17 cellular contexts compared by ENCODE assay signal in genomic region chr3:114721864-114722263, GRCh38.
DNase-seq lines count a peak whose midpoint lies in the region; ATAC-seq and TF ChIP-seq lines count a peak whose summit lies in the region.
"Had no signal": no experiment of that assay in that cellular context is flagged by ENCODE, and none has a peak within 500 bp of the region (broad histone marks: within the 10 kb centered on the region; RNA-seq: fewer than 3 reads in every experiment).

No MANE protein-coding gene starts in this region.

- no peak overlapping the region for H3K27ac ChIP-seq in CD8-positive, alpha-beta memory T cell (ENCODE audit: low read depth, low read length)
- no peak overlapping the region for H3K27ac ChIP-seq in ovary
- H3K27ac ChIP-seq in GM23338 (ENCODE audit: low read depth) = no peak overlapping the region

- H3K36me3 ChIP-seq in CD8-positive, alpha-beta memory T cell (ENCODE audit: insufficient read depth, low read length) = no peaks in the 10 kb centered on the region
- no peaks in the 10 kb centered on the region for H3K36me3 ChIP-seq in ovary
- no peaks in the 10 kb centered on the region for H3K36me3 ChIP-seq in GM23338 (ENCODE audit: insufficient read depth)

- H3K4me2 ChIP-seq in GM23338 = no peak overlapping the region

- no peaks in the 10 kb centered on the region for H3K9me3 Mint-ChIP-seq in CD8-positive, alpha-beta memory T cell
- H3K9me3 Mint-ChIP-seq in GM23338 = no peaks in the 10 kb centered on the region
- H3K9me3 Mint-ChIP-seq: dendritic cell treated with granulocyte-macrophage colony-stimulating factor and Interleukin-4, amounts not matched to agents 40 ng/mL and 50 ng/mL, for 4 days had no signal

- no peaks in the 10 kb centered on the region for H3F3A ChIP-seq in GM23338 (replicated peaks; ENCODE audit: low read depth)

- no peaks in the 10 kb centered on the region for H3K9me3 ChIP-seq in CD8-positive, alpha-beta memory T cell (ENCODE audit: low read length)
- no peaks in the 10 kb centered on the region for H3K9me3 ChIP-seq in ovary

- peak overlapping the region in 4 of 7 donors; percentile 2 to 37 (median 14) for H3K4me3 Mint-ChIP-seq in CD8-positive, alpha-beta memory T cell
- H3K4me3 Mint-ChIP-seq in GM23338 = no peak overlapping the region
- H3K4me3 Mint-ChIP-seq: dendritic cell treated with granulocyte-macrophage colony-stimulating factor and Interleukin-4, amounts not matched to agents 40 ng/mL and 50 ng/mL, for 4 days had no signal

- TF ChIP-seq POLR2A in ovary (IDR thresholded peaks at IDR 0.05) = no peak

- H4K20me1 ChIP-seq in GM23338 (replicated peaks; ENCODE audit: insufficient read depth) = no peaks in the 10 kb centered on the region

- CTCF ChIA-PET in CD8-positive, alpha-beta memory T cell (lab: Charles Lee) = no interaction called here

- no peaks in the 10 kb centered on the region for H3K27me3 Mint-ChIP-seq in CD8-positive, alpha-beta memory T cell
- no peaks in the 10 kb centered on the region for H3K27me3 Mint-ChIP-seq in GM23338 (ENCODE audit: insufficient read depth, low read depth, poor library complexity)
- H3K27me3 Mint-ChIP-seq: dendritic cell treated with granulocyte-macrophage colony-stimulating factor and Interleukin-4, amounts not matched to agents 40 ng/mL and 50 ng/mL, for 4 days; progenitor cell of endocrine pancreas had no signal

- WGBS in ovary, 3 donors = 95 to 98% (median 97%) methylated on average over 2 of the region's 2 CpGs

- TF ChIP-seq EP300 in ovary (IDR thresholded peaks at IDR 0.05) = no peak

- H3K27me3 ChIP-seq in CD8-positive, alpha-beta memory T cell (ENCODE audit: insufficient read depth, low read length, poor library complexity, severe bottlenecking) = no peaks in the 10 kb centered on the region
- H3K27me3 ChIP-seq in ovary = no peaks in the 10 kb centered on the region
- no peaks in the 10 kb centered on the region for H3K27me3 ChIP-seq in GM23338 (ENCODE audit: insufficient read depth)

- no peak for DNase-seq in CD8-positive, alpha-beta memory T cell
- DNase-seq in CD1c-positive myeloid dendritic cell (ENCODE audit: extremely low spot score) (no peak), ovary (no peak), GM23338 (ENCODE audit: low spot score) (no peak), 8988T (no peak)
- DNase-seq: activated CD4-positive, CD25-positive, alpha-beta regulatory T cell treated with anti-CD3 and anti-CD28 coated beads, Interleukin-2, amount 50 U/mL, for 72 hours; DMS153; left colon; NCI-H2081; NCI-H748 treated with DMSO at 0.1 percent for 48 hours; RPMI8226; stimulated activated CD4-positive, alpha-beta T cell treated with anti-CD3 and anti-CD28 coated beads, Interleukin-12 subunit alpha, Interleukin-12 subunit beta, amount 100 ng/mL, for 4 hours had no signal

- peaks cover 0 to 13% (median 2%) of the 10 kb centered on the region in 3 donors for H3K36me3 Mint-ChIP-seq in CD8-positive, alpha-beta memory T cell
- H3K36me3 Mint-ChIP-seq in GM23338 (ENCODE audit: low read depth) = no peaks in the 10 kb centered on the region

- H3K27ac Mint-ChIP-seq in CD8-positive, alpha-beta memory T cell = peak overlapping the region in 1 of 8 donors; percentile 52
- H3K27ac Mint-ChIP-seq in GM23338 = no peak overlapping the region
- H3K27ac Mint-ChIP-seq: dendritic cell treated with granulocyte-macrophage colony-stimulating factor and Interleukin-4, amounts not matched to agents 40 ng/mL and 50 ng/mL, for 4 days; progenitor cell of endocrine pancreas had no signal

- no peak overlapping the region for H3K4me3 ChIP-seq in CD8-positive, alpha-beta memory T cell (ENCODE audit: low read length)
- H3K4me3 ChIP-seq in ovary = no peak overlapping the region
- no peak overlapping the region for H3K4me3 ChIP-seq in GM23338

- no peaks in the 10 kb centered on the region for H3K79me2 ChIP-seq in GM23338 (replicated peaks; ENCODE audit: insufficient read depth)

- peaks cover 19% of the 10 kb centered on the region for H3K4me1 ChIP-seq in CD8-positive, alpha-beta memory T cell (ENCODE audit: insufficient read depth, low read length)
- no peaks in the 10 kb centered on the region for H3K4me1 ChIP-seq in ovary (ENCODE audit: insufficient read depth)
- no peaks in the 10 kb centered on the region for H3K4me1 ChIP-seq in GM23338 (ENCODE audit: insufficient read depth)

- no peaks in the 10 kb centered on the region for H3K9me2 ChIP-seq in GM23338 (ENCODE audit: insufficient read depth)

- ATAC-seq in GM18870 (IDR thresholded peaks at IDR 0.05; ENCODE audit: unreplicated experiment) (peak; percentile 72), HG02588 (IDR thresholded peaks at IDR 0.05; ENCODE audit: unreplicated experiment) (peak; percentile 59), HG03521 (IDR thresholded peaks at IDR 0.05; ENCODE audit: unreplicated experiment) (peak; percentile 61), GM23338 (no peak)
- ATAC-seq: left colon had no signal

- peaks cover 24 to 43% (median 39%) of the 10 kb centered on the region in 3 donors for H3K4me1 Mint-ChIP-seq in CD8-positive, alpha-beta memory T cell
- no peaks in the 10 kb centered on the region for H3K4me1 Mint-ChIP-seq in GM23338

- H2AFZ ChIP-seq in GM23338 = no peak overlapping the region

- intact Hi-C loops in ovary (cut with DNase I) = no loop called here

- no peak for TF ChIP-seq CTCF in ovary (IDR thresholded peaks at IDR 0.05)
- TF ChIP-seq CTCF in GM23338 (conservative IDR thresholded peaks at IDR 0.05; ENCODE audit: low read depth in 2 of 2) = no peak

- POLR2A ChIA-PET in CD8-positive, alpha-beta memory T cell (lab: Charles Lee) = no interaction called here

TF ChIP-seq in GM23338, 12 proteins besides CTCF, POLR2A, EP300 and RAD21:
- TF ChIP-seq NANOG (IDR thresholded peaks at IDR 0.05; ENCODE audit: borderline replicate concordance) (no peak), ZNF114 (CRISPR knock-in tag; IDR thresholded peaks at IDR 0.05) (no peak), ZNF462 (CRISPR knock-in tag; IDR thresholded peaks at IDR 0.05) (no peak), ETS1 (IDR thresholded peaks at IDR 0.05) (no peak)
